Comparison of ENCODE assay signal across 15 cellular contexts in genomic region chr2:230330206-230330605, GRCh38. TPM values are rescaled to one million over a fixed set of nuclear protein-coding genes. Genes with fewer than 3 reads are reported as not detected.
DNase-seq lines count a peak whose midpoint lies in the region; ATAC-seq and TF ChIP-seq lines count a peak whose summit lies in the region.
"Had no signal": no experiment of that assay in that cellular context is flagged by ENCODE, and none has a peak within 500 bp of the region (broad histone marks: within the 10 kb centered on the region; RNA-seq: fewer than 3 reads in every experiment).

No MANE protein-coding gene starts in this region.

- WGBS in transverse colon (ENCODE audit: low coverage in 1 of 2), 2 donors = 74 to 87% methylated on average over 4 to 5 of the region's 5 CpGs

- peaks cover 87% of the 10 kb centered on the region for H3K4me1 Mint-ChIP-seq in activated T-cell treated with anti-CD3 and anti-CD28 coated beads, Interleukin-2, amount 50 U/mL, for 72 hours (ENCODE audit: low read depth)
- peaks cover 93 to 94% (median 94%) of the 10 kb centered on the region in 3 donors for H3K4me1 Mint-ChIP-seq in T-cell
- H3K4me1 Mint-ChIP-seq in dendritic cell treated with granulocyte-macrophage colony-stimulating factor and Interleukin-4, amounts not matched to agents 40 ng/mL and 50 ng/mL, for 4 days (ENCODE audit: low read depth) = peaks cover 60% of the 10 kb centered on the region
- peaks cover 80% of the 10 kb centered on the region for H3K4me1 Mint-ChIP-seq in stimulated activated effector memory CD8-positive, alpha-beta T cell treated with anti-CD3 and anti-CD28 coated beads, Interleukin-12 subunit alpha, Interleukin-12 subunit beta, amount 100 ng/mL, for 72 hours

- POLR2A ChIA-PET in T-cell (lab: Charles Lee) = no interaction called here

- DNase-seq in activated T-cell treated with anti-CD3 and anti-CD28 coated beads, Interleukin-2, amount 50 U/mL, for 72 hours = no peak
- DNase-seq in activated T-cell treated with anti-CD3 and anti-CD28 coated beads for 4 hours (no peak), T-cell (no peak), transverse colon (no peak), BE2C (no peak)
- no peak for DNase-seq in stimulated activated effector memory CD8-positive, alpha-beta T cell treated with anti-CD3 and anti-CD28 coated beads, Interleukin-12 subunit alpha, Interleukin-12 subunit beta, amount 100 ng/mL, for 72 hours (ENCODE audit: low spot score in 2 of 2)
- DNase-seq: DMS 273 treated with DMSO at 0.1 percent for 48 hours; effector CD8-positive, alpha-beta T cell; NCI-H1105 treated with DMSO at 0.1 percent for 48 hours; stimulated activated CD4-positive, alpha-beta T cell treated with anti-CD3 and anti-CD28 coated beads, Interleukin-12 subunit alpha, Interleukin-12 subunit beta, amount 100 ng/mL, for 4 hours; T-helper 9 cell had no signal

- in situ Hi-C loops in transverse colon (cut with MboI; ENCODE audit: low pct_ligation_motif_present in 1 of 4, low pct_unique_long_range_greater_than_20kb in 1 of 4, low sequenced_read_pairs in 3 of 4) = no loop called here

- peak overlapping the region; percentile 61 for H3K27ac Mint-ChIP-seq in activated T-cell treated with anti-CD3 and anti-CD28 coated beads, Interleukin-2, amount 50 U/mL, for 72 hours
- H3K27ac Mint-ChIP-seq in T-cell = peak overlapping the region; percentile 69 to 71
- peak overlapping the region; percentile 84 for H3K27ac Mint-ChIP-seq in dendritic cell treated with granulocyte-macrophage colony-stimulating factor and Interleukin-4, amounts not matched to agents 40 ng/mL and 50 ng/mL, for 4 days
- H3K27ac Mint-ChIP-seq in stimulated activated effector memory CD8-positive, alpha-beta T cell treated with anti-CD3 and anti-CD28 coated beads, Interleukin-12 subunit alpha, Interleukin-12 subunit beta, amount 100 ng/mL, for 72 hours = no peak overlapping the region

- intact Hi-C loops in dendritic cell treated with granulocyte-macrophage colony-stimulating factor and Interleukin-4, amounts not matched to agents 40 ng/mL and 50 ng/mL, for 4 days (cut with micrococcal nuclease) = no loop called here
- intact Hi-C loops in transverse colon (cut with DNase I; ENCODE audit: low total_unique reads) = no loop called here

- no peak for TF ChIP-seq POLR2A in transverse colon (IDR thresholded peaks at IDR 0.05)

- no peaks in the 10 kb centered on the region for H3K9me3 ChIP-seq in transverse colon
- H3K9me3 ChIP-seq in BE2C = no peaks in the 10 kb centered on the region

- H3K27me3 ChIP-seq in transverse colon = no peaks in the 10 kb centered on the region
- 0 out of 2 replicates have a peak, but pooled peaks cover 2% of the 10 kb centered on the region for H3K27me3 ChIP-seq in BE2C
- H3K27me3 ChIP-seq: cardiac muscle cell had no signal

- no peak overlapping the region for H3K4me3 ChIP-seq in transverse colon
- no peak overlapping the region for H3K4me3 ChIP-seq in BE2C (ENCODE audit: low read depth, low read length)
- H3K4me3 ChIP-seq: cardiac muscle cell had no signal

- TF ChIP-seq CTCF in transverse colon (IDR thresholded peaks at IDR 0.05) = no peak
- no peak for TF ChIP-seq CTCF in BE2C (IDR thresholded peaks at IDR 0.05; ENCODE audit: low read depth, low read length)

- H3K4me3 Mint-ChIP-seq in activated T-cell treated with anti-CD3 and anti-CD28 coated beads, Interleukin-2, amount 50 U/mL, for 72 hours = peak overlapping the region; percentile 96 to 100
- peak overlapping the region; percentile 90 to 94 (median 92) for H3K4me3 Mint-ChIP-seq in T-cell
- H3K4me3 Mint-ChIP-seq in dendritic cell treated with granulocyte-macrophage colony-stimulating factor and Interleukin-4, amounts not matched to agents 40 ng/mL and 50 ng/mL, for 4 days = peak overlapping the region; percentile 45
- H3K4me3 Mint-ChIP-seq in stimulated activated effector memory CD8-positive, alpha-beta T cell treated with anti-CD3 and anti-CD28 coated beads, Interleukin-12 subunit alpha, Interleukin-12 subunit beta, amount 100 ng/mL, for 72 hours = peak overlapping the region; percentile 96

- H3K36me3 ChIP-seq in transverse colon (peaks cover 0 to 11% (median 0%) of the 10 kb centered on the region in 4 donors), BE2C (no peaks in the 10 kb centered on the region)
- H3K36me3 ChIP-seq: cardiac muscle cell had no signal

- no peaks in the 10 kb centered on the region for H3K9me3 Mint-ChIP-seq in activated T-cell treated with anti-CD3 and anti-CD28 coated beads, Interleukin-2, amount 50 U/mL, for 72 hours
- H3K9me3 Mint-ChIP-seq in T-cell = no peaks in the 10 kb centered on the region
- H3K9me3 Mint-ChIP-seq in dendritic cell treated with granulocyte-macrophage colony-stimulating factor and Interleukin-4, amounts not matched to agents 40 ng/mL and 50 ng/mL, for 4 days = no peaks in the 10 kb centered on the region
- no peaks in the 10 kb centered on the region for H3K9me3 Mint-ChIP-seq in stimulated activated effector memory CD8-positive, alpha-beta T cell treated with anti-CD3 and anti-CD28 coated beads, Interleukin-12 subunit alpha, Interleukin-12 subunit beta, amount 100 ng/mL, for 72 hours

- H3K36me3 Mint-ChIP-seq in activated T-cell treated with anti-CD3 and anti-CD28 coated beads, Interleukin-2, amount 50 U/mL, for 72 hours (ENCODE audit: insufficient read depth in 2 of 2) = peaks cover 22 to 28% of the 10 kb centered on the region in 2 donors
- peaks cover 49% of the 10 kb centered on the region for H3K36me3 Mint-ChIP-seq in T-cell
- H3K36me3 Mint-ChIP-seq in dendritic cell treated with granulocyte-macrophage colony-stimulating factor and Interleukin-4, amounts not matched to agents 40 ng/mL and 50 ng/mL, for 4 days (ENCODE audit: low read depth) = peaks cover 56% of the 10 kb centered on the region
- H3K36me3 Mint-ChIP-seq in stimulated activated effector memory CD8-positive, alpha-beta T cell treated with anti-CD3 and anti-CD28 coated beads, Interleukin-12 subunit alpha, Interleukin-12 subunit beta, amount 100 ng/mL, for 72 hours = peaks cover 59% of the 10 kb centered on the region

- H3K27ac ChIP-seq in transverse colon = no peak overlapping the region
- H3K27ac ChIP-seq: cardiac muscle cell, HL-60 had no signal

- peaks cover 0 to 29% (median 14%) of the 10 kb centered on the region in 4 donors for H3K4me1 ChIP-seq in transverse colon
- no peaks in the 10 kb centered on the region for H3K4me1 ChIP-seq in BE2C

- CTCF ChIA-PET in T-cell (lab: Charles Lee) = no interaction called here

- ATAC-seq in activated T-cell treated with anti-CD3 and anti-CD28 coated beads, Interleukin-2, amount 50 U/mL, for 72 hours (replicated peaks in 1 of 2) = no peak
- no peak for ATAC-seq in T-cell (replicated peaks in 1 of 4)
- ATAC-seq in stimulated activated effector memory CD8-positive, alpha-beta T cell treated with anti-CD3 and anti-CD28 coated beads, Interleukin-12 subunit alpha, Interleukin-12 subunit beta, amount 100 ng/mL, for 72 hours = no peak
- no peak for ATAC-seq in GM18858 (IDR thresholded peaks at IDR 0.05; ENCODE audit: unreplicated experiment)

- no peaks in the 10 kb centered on the region for H3K27me3 Mint-ChIP-seq in activated T-cell treated with anti-CD3 and anti-CD28 coated beads, Interleukin-2, amount 50 U/mL, for 72 hours (ENCODE audit: low read depth)
- H3K27me3 Mint-ChIP-seq in T-cell = no peaks in the 10 kb centered on the region
- H3K27me3 Mint-ChIP-seq in dendritic cell treated with granulocyte-macrophage colony-stimulating factor and Interleukin-4, amounts not matched to agents 40 ng/mL and 50 ng/mL, for 4 days = no peaks in the 10 kb centered on the region

- TF ChIP-seq EP300 in transverse colon (IDR thresholded peaks at IDR 0.05; ENCODE audit: low read depth) = no peak

RNA-seq across cellular contexts. Expression of gene SP140L, which starts 3.2 kb away (rescaled TPM):
- 10 to 100 TPM; 59.9 to 63.0 TPM for total RNA-seq in activated T-cell treated with anti-CD3 and anti-CD28 coated beads, Interleukin-2, amount 50 U/mL, for 72 hours
- total RNA-seq in T-cell = 100 to 1,000 TPM in 1 of 5 donors, 10 to 100 TPM in 4; 80.8 to 104 (median 82.0) TPM
- 10 to 100 TPM in 2 of 4 donors, 1 to 10 TPM in 2; 6.8 to 32.9 (median 17.9) TPM for total RNA-seq in transverse colon
- polyA plus RNA-seq in BE2C (2012; ENCODE audit: insufficient read depth, insufficient read length, low read depth) = 1.5 TPM
- polyA plus RNA-seq: cardiac muscle cell had no signal

Comparison
In these comparisons a context has a peak if more than half of its experiments do, and no peak if none do; other contexts are left out.
1. H3K4me3 Mint-ChIP-seq: peak in every context shown above with its lines; median percentile 98 in activated T-cell treated with anti-CD3 and anti-CD28 coated beads, Interleukin-2, amount 50 U/mL, for 72 hours; 96 in stimulated activated effector memory CD8-positive, alpha-beta T cell treated with anti-CD3 and anti-CD28 coated beads, Interleukin-12 subunit alpha, Interleukin-12 subunit beta, amount 100 ng/mL, for 72 hours; 92 in T-cell; 45 in dendritic cell treated with granulocyte-macrophage colony-stimulating factor and Interleukin-4, amounts not matched to agents 40 ng/mL and 50 ng/mL, for 4 days.